27 cellular contexts compared by ENCODE assay signal in genomic region chr18:58010265-58010664, GRCh38. TPM values are rescaled to one million over a fixed set of nuclear protein-coding genes. Genes with fewer than 3 reads are reported as not detected.
DNase-seq lines count a peak whose midpoint lies in the region; ATAC-seq, FAIRE-seq and TF ChIP-seq lines count a peak whose summit lies in the region.
"Had no signal": no experiment of that assay in that cellular context is flagged by ENCODE, and none has a peak within 500 bp of the region (broad histone marks: within the 10 kb centered on the region; RNA-seq: fewer than 3 reads in every experiment).

No MANE protein-coding gene starts in this region.

- POLR2A ChIA-PET in MCF 10A (lab: Yijun Ruan, JAX) (no interaction called here), K562 (lab: Yijun Ruan, JAX) (no interaction called here)

- no peak overlapping the region for H2BK5ac ChIP-seq in trophoblast cell (ENCODE audit: low read depth, low read length, poor library complexity)

- no peak for TF ChIP-seq EP300 in K562 (IDR thresholded peaks at IDR 0.05; ENCODE audit: low read length)

- H3K9ac ChIP-seq in K562 (ENCODE audit: insufficient read depth in 1 of 2, low read depth in 2 of 2, low read length in 2 of 2) (no peak overlapping the region), trophoblast cell (ENCODE audit: low read length) (no peak overlapping the region)
- H3K9ac ChIP-seq: BLaER1 treated with 17β-estradiol and CSF1 and Interleukin-3, amounts not matched to agents 10 nM and 100 nM had no signal

- WGBS in K562 (ENCODE audit: insufficient coverage, low coverage, missing lambda C conversion rate) = 24% methylated on average over 4 of the region's 4 CpGs
- 100% methylated on average over 1 of the region's 4 CpGs for WGBS in trophoblast cell (ENCODE audit: extremely low coverage, insufficient coverage, insufficient read length)

- H4K8ac ChIP-seq in trophoblast cell (ENCODE audit: low read depth, low read length) = no peak overlapping the region

- no peaks in the 10 kb centered on the region for H3K79me2 ChIP-seq in K562 (ENCODE audit: control insufficient read depth, insufficient read depth, low read length)
- H3K79me2 ChIP-seq in trophoblast cell (ENCODE audit: control insufficient read depth, insufficient read depth, low read length, poor library complexity) = no peaks in the 10 kb centered on the region

- H3K9me3 ChIP-seq in breast epithelium (no peaks in the 10 kb centered on the region), K562 (replicated peaks; ENCODE audit: control insufficient read depth, insufficient read depth, low read depth, low read length) (no peaks in the 10 kb centered on the region), trophoblast cell (ENCODE audit: insufficient read depth, low read depth, low read length) (no peaks in the 10 kb centered on the region)
- H3K9me3 ChIP-seq: A549; BLaER1 treated with 17β-estradiol and CSF1 and Interleukin-3, amounts not matched to agents 10 nM and 100 nM; Caco-2 had no signal

- H3K4ac ChIP-seq in trophoblast cell (ENCODE audit: low read depth, low read length) = no peak overlapping the region

- H3K27ac ChIP-seq in breast epithelium = no peak overlapping the region
- H3K27ac ChIP-seq in K562 (ENCODE audit: extremely low read depth, low read depth, low read length) = no peak overlapping the region
- H3K27ac ChIP-seq in trophoblast cell (ENCODE audit: low read depth, low read length) = no peak overlapping the region
- H3K27ac ChIP-seq: 22Rv1; BLaER1 treated with 17β-estradiol and CSF1 and Interleukin-3, amounts not matched to agents 10 nM and 100 nM; C4-2B had no signal

- in situ Hi-C loops in K562 (cut with MboI) (no loop called here), GM13976 (cut with MboI; ENCODE audit: low sequenced_read_pairs, unreplicated experiment) (no loop called here)

- intact Hi-C loops in MCF 10A (cut with micrococcal nuclease) = no loop called here
- intact Hi-C loops in breast epithelium (cut with DNase I; ENCODE audit: low total_unique reads) = no loop called here
- intact Hi-C loops in K562 (cut with micrococcal nuclease) = no loop called here

- H3K4me1 ChIP-seq in breast epithelium (no peaks in the 10 kb centered on the region), K562 (replicated peaks in 1 of 2; ENCODE audit: control insufficient read depth in 2 of 2, insufficient read depth in 2 of 2, low read length in 2 of 2) (no peaks in the 10 kb centered on the region), trophoblast cell (ENCODE audit: control insufficient read depth in 1 of 2, insufficient read depth in 2 of 2, low read length in 2 of 2) (no peaks in the 10 kb centered on the region)

- H3K4me3 ChIP-seq in breast epithelium (no peak overlapping the region), K562 (no peak overlapping the region), trophoblast cell (ENCODE audit: low read depth, low read length) (no peak overlapping the region)
- H3K4me3 ChIP-seq: A549; BLaER1 treated with 17β-estradiol and CSF1 and Interleukin-3, amounts not matched to agents 10 nM and 100 nM; GM12878 had no signal

- TF ChIP-seq RAD21 in K562 (CRISPR knock-in tag; conservative IDR thresholded peaks at IDR 0.05 in 1 of 2, IDR thresholded peaks at IDR 0.05 in 1 of 2) = no peak

- DNase-seq in MCF 10A (ENCODE audit: unreplicated experiment) (peak; percentile 17), breast epithelium (ENCODE audit: low spot score in 2 of 2) (no peak), D721Med (ENCODE audit: insufficient read length, low spot score) (no peak), K562 (ENCODE audit: extremely low read depth in 1 of 4, low spot score in 3 of 4) (no peak), trophoblast cell (peak; percentile 29 to 70), NCI-H1694 (lab: John Stamatoyannopoulos, UW) (no peak), GM13976 (ENCODE audit: low spot score) (no peak)
- DNase-seq: AML-193; Caco-2; Calu3; CD4-positive, alpha-beta T cell; CD8-positive, alpha-beta T cell; DMS 273 treated with DMSO at 0.1 percent for 48 hours; DMS153; DMS53; DMS79; DND-41; EL; GDM1 had no signal

- H3K4me2 ChIP-seq in K562 (ENCODE audit: insufficient read depth, low read length) (no peak overlapping the region), trophoblast cell (ENCODE audit: low read length) (no peak overlapping the region)
- H3K4me2 ChIP-seq: BLaER1 treated with 17β-estradiol and CSF1 and Interleukin-3, amounts not matched to agents 10 nM and 100 nM had no signal

- no peak overlapping the region for H3K23ac ChIP-seq in trophoblast cell (ENCODE audit: low read length)

- no peak overlapping the region for H3K27ac Mint-ChIP-seq in MCF 10A (ENCODE audit: low read depth, unreplicated experiment)
- H3K27ac Mint-ChIP-seq: B cell; CD4-positive, alpha-beta T cell; CD8-positive, alpha-beta T cell had no signal

- H3K14ac ChIP-seq in trophoblast cell (ENCODE audit: low read length) = no peak overlapping the region

- H4K20me1 ChIP-seq in K562 (replicated peaks; ENCODE audit: control insufficient read depth, insufficient read depth, low read length) = no peaks in the 10 kb centered on the region
- H4K20me1 ChIP-seq: BLaER1 treated with 17β-estradiol and CSF1 and Interleukin-3, amounts not matched to agents 10 nM and 100 nM had no signal

- H3K79me1 ChIP-seq in trophoblast cell (ENCODE audit: low read length) = no peaks in the 10 kb centered on the region

- no peak overlapping the region for H4K91ac ChIP-seq in trophoblast cell (ENCODE audit: low read depth, low read length)

- H3K36me3 Mint-ChIP-seq in MCF 10A (ENCODE audit: insufficient read depth, unreplicated experiment) = no peaks in the 10 kb centered on the region
- H3K36me3 Mint-ChIP-seq: CD8-positive, alpha-beta T cell had no signal

- H2BK120ac ChIP-seq in trophoblast cell (ENCODE audit: insufficient read depth, low read length, poor library complexity) = no peak overlapping the region

- peaks cover 10% of the 10 kb centered on the region for H3K4me1 Mint-ChIP-seq in MCF 10A (ENCODE audit: insufficient read depth, unreplicated experiment)

- no peaks in the 10 kb centered on the region for H3K9me3 Mint-ChIP-seq in MCF 10A (ENCODE audit: unreplicated experiment)
- H3K9me3 Mint-ChIP-seq: CD8-positive, alpha-beta T cell had no signal

- H3K18ac ChIP-seq in trophoblast cell (ENCODE audit: low read length) = no peak overlapping the region

- no peaks in the 10 kb centered on the region for H3K27me3 ChIP-seq in breast epithelium
- no peaks in the 10 kb centered on the region for H3K27me3 ChIP-seq in K562 (ENCODE audit: control insufficient read depth in 2 of 2, insufficient read depth in 2 of 2, low read length in 2 of 2)
- H3K27me3 ChIP-seq in trophoblast cell (ENCODE audit: insufficient read depth, low read length) = no peaks in the 10 kb centered on the region
- H3K27me3 ChIP-seq: BLaER1 treated with 17β-estradiol and CSF1 and Interleukin-3, amounts not matched to agents 10 nM and 100 nM had no signal

- H3K27me3 Mint-ChIP-seq in MCF 10A (ENCODE audit: insufficient read depth, unreplicated experiment) = no peaks in the 10 kb centered on the region

- no peak overlapping the region for H2AK5ac ChIP-seq in trophoblast cell (ENCODE audit: low read length)

- H3K36me3 ChIP-seq in breast epithelium = no peaks in the 10 kb centered on the region
- H3K36me3 ChIP-seq in K562 (ENCODE audit: control insufficient read depth, insufficient read depth, low read length) = no peaks in the 10 kb centered on the region
- no peaks in the 10 kb centered on the region for H3K36me3 ChIP-seq in trophoblast cell (ENCODE audit: control insufficient read depth in 1 of 2, insufficient read depth in 2 of 2, low read length in 2 of 2)
- H3K36me3 ChIP-seq: BLaER1 treated with 17β-estradiol and CSF1 and Interleukin-3, amounts not matched to agents 10 nM and 100 nM had no signal

- TF ChIP-seq POLR2A in breast epithelium (IDR thresholded peaks at IDR 0.05) (no peak), K562 (conservative IDR thresholded peaks at IDR 0.05) (no peak)

- CTCF ChIA-PET in MCF 10A (lab: Yijun Ruan, JAX) (interaction anchor here (1.1 kb wide), 1 partner anchor 12 kb away, joined by 3 read pairs; no protein-coding TSS in a partner anchor), K562 (lab: Yijun Ruan, JAX; ENCODE audit: low intra/inter-chr PET ratio) (no interaction called here)

- no peak overlapping the region for H2BK12ac ChIP-seq in trophoblast cell (ENCODE audit: low read length)

- TF ChIP-seq CTCF in MCF 10A (IDR thresholded peaks at IDR 0.05; ENCODE audit: unreplicated experiment) = no peak
- no peak for TF ChIP-seq CTCF in breast epithelium (IDR thresholded peaks at IDR 0.05)
- TF ChIP-seq CTCF in D721Med (IDR thresholded peaks at IDR 0.05; ENCODE audit: insufficient read depth, missing control alignments) = no peak
- TF ChIP-seq CTCF in K562 (IDR thresholded peaks at IDR 0.05 in 2 of 3, conservative IDR thresholded peaks at IDR 0.05 in 1 of 3; ENCODE audit: insufficient read depth in 2 of 3, low read depth in 1 of 3, low read length in 3 of 3) = no peak
- no peak for TF ChIP-seq CTCF in GM13976 (IDR thresholded peaks at IDR 0.05; ENCODE audit: borderline replicate concordance, control extremely low read depth, extremely low read depth, insufficient read depth, missing control alignments)

- no peaks in the 10 kb centered on the region for H3K9me1 ChIP-seq in K562 (ENCODE audit: control insufficient read depth, insufficient read depth, low read length)

- FAIRE-seq in D721Med (lab: Jason Lieb, UNC) (peak; percentile 60), K562 (lab: Jason Lieb, UNC) (no peak)
- FAIRE-seq: A549, GM12878, GM12892, GM19239 had no signal

- H4K12ac ChIP-seq in trophoblast cell (ENCODE audit: low read depth, low read length) = no peak overlapping the region

- no peak for ATAC-seq in K562
- ATAC-seq: A549; CD8-positive, alpha-beta T cell; GM12878 had no signal

- no peak overlapping the region for H3K4me3 Mint-ChIP-seq in MCF 10A (ENCODE audit: unreplicated experiment)
- H3K4me3 Mint-ChIP-seq: B cell; CD4-positive, alpha-beta T cell; CD8-positive, alpha-beta T cell had no signal

- H2AFZ ChIP-seq in K562 (ENCODE audit: low read depth, low read length) (no peak overlapping the region), trophoblast cell (ENCODE audit: insufficient read depth, low read length, poor library complexity) (no peak overlapping the region)

- BruUV-seq in MCF 10A (replicated peaks; lab: Mats Ljungman, UMichigan) (no TSS peak), K562 (replicated peaks; lab: Mats Ljungman, UMichigan) (no TSS peak)

RNA-seq across cellular contexts. Expression of gene NEDD4L, which starts 33.8 kb away (rescaled TPM):
- total RNA-seq in MCF 10A (2022) (75.1 and 108 TPM in 2 replicates), breast epithelium (100 to 1,000 TPM in 2 of 3 donors, 10 to 100 TPM in 1; 26.2 to 162 (median 106) TPM), K562 (2014; rRNA removed) (17.3 and 21.3 TPM in 2 replicates), K562 (2014; rRNA removed; fragmentation: Illumina TruSeq; extraction: Trizol) (16.3 and 21.7 TPM in 2 replicates), K562 (2015; rRNA removed; fragmentation: Illumina TruSeq; extraction: Trizol) (14.4 and 16.5 TPM in 2 replicates), K562 (2021) (32.7 and 33.4 TPM in 2 replicates)
- 85.7 and 138 TPM in 2 replicates for total RNA-seq in K562 (2011; cell fraction: chromatin; rRNA removed; ENCODE audit: low replicate concordance)
- total RNA-seq in K562 (2011; cell fraction: nucleolus; rRNA removed) = 40.2 and 48.4 TPM in 2 replicates
- total RNA-seq in K562 (2011; cell fraction: nucleoplasm; rRNA removed) = 71.6 and 95.8 TPM in 2 replicates
- polyA plus RNA-seq in K562 (2011; rRNA removed) (11.5 and 19.9 TPM in 2 replicates), K562 (2014; fragmentation: Illumina TruSeq; extraction: Trizol) (23.9 and 27.0 TPM in 2 replicates), K562 (2014; fragmentation: Nextera tagmentation; extraction: Ambion mirVana) (10 to 100 TPM in 1 of 2 experiments, 1 to 10 TPM in 1; 8.1 to 11.1 TPM), K562 (2014; rRNA removed) (22.5 and 25.2 TPM in 2 replicates)
- polyA plus RNA-seq in K562 (2011; cell fraction: cytosol; rRNA removed) = 10.1 and 20.6 TPM in 2 replicates
- polyA plus RNA-seq in K562 (2011; cell fraction: nucleus; rRNA removed) = 23.6 and 40.4 TPM in 2 replicates
- 17.9 and 22.9 TPM in 2 replicates for polyA plus RNA-seq in K562 (2012)
- polyA minus RNA-seq in K562 (2011; rRNA and poly(A)+ RNA removed) = 31.3 and 33.1 TPM in 2 replicates
- 15.2 and 15.9 TPM in 2 replicates for polyA minus RNA-seq in K562 (2011; cell fraction: cytosol; rRNA and poly(A)+ RNA removed)
- 30.0 and 35.5 TPM in 2 replicates for polyA minus RNA-seq in K562 (2011; cell fraction: nucleus; rRNA and poly(A)+ RNA removed)
- polyA plus RNA-seq in trophoblast cell (2013) = 112 and 117 TPM in 2 replicates

Comparison
In these comparisons a context has a peak if more than half of its experiments do, and no peak if none do; other contexts are left out.
1. DNase-seq: peak in MCF 10A (single experiment) and trophoblast cell (2 of 2); none in breast epithelium (0 of 2), D721Med (single experiment), K562 (0 of 4), NCI-H1694 (single experiment) and GM13976 (single experiment).